ENCODE assay signal across 14 cellular contexts in the genomic region with DNA sequence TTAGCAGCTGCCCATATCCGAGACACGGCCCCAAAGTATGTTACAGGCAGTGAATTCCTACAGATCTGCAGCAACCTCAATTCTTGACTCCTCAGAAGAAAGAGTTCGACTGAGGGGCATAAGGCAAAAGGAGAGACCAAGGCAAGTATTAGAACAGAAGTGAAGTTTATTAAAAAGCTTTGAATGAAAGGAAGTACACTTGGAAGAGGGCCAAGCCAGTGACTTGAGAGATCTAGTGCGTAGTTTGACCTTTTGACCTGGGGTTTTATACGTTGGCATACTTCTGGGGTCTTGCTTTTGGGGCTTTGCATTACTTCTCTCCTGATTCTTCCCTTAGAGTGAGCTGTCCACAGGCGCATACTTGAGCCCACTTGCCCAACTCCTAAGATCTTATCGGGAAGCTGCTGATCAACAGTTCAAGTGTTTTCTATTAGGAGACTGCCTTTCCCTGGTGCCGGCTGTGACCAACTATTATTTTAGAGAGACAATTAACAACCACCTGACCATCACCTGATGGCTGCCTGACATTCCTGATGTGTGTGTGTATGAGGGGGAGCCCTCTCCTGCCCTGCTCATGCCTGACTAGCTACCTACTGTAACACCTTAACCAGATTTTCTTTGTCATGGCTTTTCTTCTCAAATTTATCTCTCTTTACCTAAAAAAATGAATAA. TPM values are rescaled to one million over a fixed set of nuclear protein-coding genes. Genes with fewer than 3 reads are reported as not detected.
DNase-seq lines count a peak whose midpoint lies in the region; ATAC-seq, FAIRE-seq and TF ChIP-seq lines count a peak whose summit lies in the region.
"Had no signal": no experiment of that assay in that cellular context is flagged by ENCODE, and none has a peak within 500 bp of the region (broad histone marks: within the 10 kb centered on the region; RNA-seq: fewer than 3 reads in every experiment).

No MANE protein-coding gene starts in this region.

- H3K36me3 Mint-ChIP-seq in CD8-positive, alpha-beta T cell, result no peaks in the 10 kb centered on the region
- no peaks in the 10 kb centered on the region for H3K36me3 Mint-ChIP-seq in naive thymus-derived CD8-positive, alpha-beta T cell
- H3K36me3 Mint-ChIP-seq in activated T-cell treated with anti-CD3 and anti-CD28 coated beads, Interleukin-2, amount 50 U/mL, for 4 hours (ENCODE audit: insufficient read depth), result no peaks in the 10 kb centered on the region
- H3K36me3 Mint-ChIP-seq: activated naive CD8-positive, alpha-beta T cell treated with anti-CD3 and anti-CD28 coated beads for 36 hours had no signal

- peaks cover 22% of the 10 kb centered on the region for H3K79me2 ChIP-seq in GM12878 (ENCODE audit: control insufficient read depth, insufficient read depth, low read length)

- no peak for FAIRE-seq in GM12878 (lab: Jason Lieb, UNC)
- FAIRE-seq: GM18507 had no signal

- no peak for DNase-seq in CD8-positive, alpha-beta T cell
- DNase-seq in HK-2 (ENCODE audit: unreplicated experiment) (peak; percentile 28), GM12878 (ENCODE audit: low read depth, low spot score) (no peak), putamen (ENCODE audit: low spot score) (no peak), DMS153 (lab: John Stamatoyannopoulos, UW) (no peak)
- peak in 1 of 10 donors; percentile 10 for DNase-seq in naive thymus-derived CD8-positive, alpha-beta T cell
- no peak for DNase-seq in activated T-cell treated with anti-CD3 and anti-CD28 coated beads, Interleukin-2, amount 50 U/mL, for 4 hours
- no peak for DNase-seq in activated CD4-positive, CD25-positive, alpha-beta regulatory T cell treated with anti-CD3 and anti-CD28 coated beads, Interleukin-2, amount 50 U/mL, for 72 hours
- DNase-seq: activated naive CD8-positive, alpha-beta T cell treated with anti-CD3 and anti-CD28 coated beads for 36 hours; hypothalamus; NCI-H146; stimulated activated CD4-positive, alpha-beta T cell treated with anti-CD3 and anti-CD28 coated beads, Interleukin-15, amount 100 ng/mL, for 24 hours had no signal

- POLR2A ChIA-PET in CD8-positive, alpha-beta T cell (lab: Charles Lee), result interaction anchor here (0.6 kb wide), 1 partner anchor 41 kb away, joined by 3 read pairs; no protein-coding TSS in a partner anchor
- POLR2A ChIA-PET in GM12878 (lab: Charles Lee), result interaction anchor here (0.6 kb wide), 2 partner anchors 18 to 26 kb away, joined by 3 to 5 read pairs; no protein-coding TSS in a partner anchor
- POLR2A ChIA-PET in naive thymus-derived CD8-positive, alpha-beta T cell (lab: Charles Lee), result no interaction called here

- TF ChIP-seq RAD21 in GM12878 (IDR thresholded peaks at IDR 0.05; ENCODE audit: insufficient read depth, low read depth, low read length), result no peak

- no peaks in the 10 kb centered on the region for H3K36me3 ChIP-seq in CD8-positive, alpha-beta T cell (ENCODE audit: insufficient read depth, low read length)
- no peaks in the 10 kb centered on the region for H3K36me3 ChIP-seq in GM12878 (ENCODE audit: control insufficient read depth in 2 of 2, insufficient read depth in 2 of 2, low read length in 1 of 2)

- no peak overlapping the region for H3K4me2 ChIP-seq in GM12878 (ENCODE audit: control insufficient read depth, insufficient read depth)

- no TSS peak for BruUV-seq in GM12878 (replicated peaks; lab: Mats Ljungman, UMichigan)

- H3K9me3 ChIP-seq in CD8-positive, alpha-beta T cell (ENCODE audit: low read length), result no peaks in the 10 kb centered on the region
- H3K9me3 ChIP-seq in GM12878 (replicated peaks; ENCODE audit: control insufficient read depth, insufficient read depth, low read length), result no peaks in the 10 kb centered on the region
- H3K9me3 ChIP-seq: mucosa of descending colon had no signal

- peak overlapping the region; percentile 13 for H3K4me3 Mint-ChIP-seq in CD8-positive, alpha-beta T cell
- peak overlapping the region in 6 of 10 donors; percentile 30 to 95 (median 72) for H3K4me3 Mint-ChIP-seq in naive thymus-derived CD8-positive, alpha-beta T cell
- H3K4me3 Mint-ChIP-seq in activated T-cell treated with anti-CD3 and anti-CD28 coated beads, Interleukin-2, amount 50 U/mL, for 4 hours, result no peak overlapping the region

- H3K27ac ChIP-seq in CD8-positive, alpha-beta T cell (ENCODE audit: low read depth, low read length), result no peak overlapping the region
- no peak overlapping the region for H3K27ac ChIP-seq in GM12878 (ENCODE audit: control insufficient read depth, insufficient read depth)

- WGBS in GM12878 (ENCODE audit: insufficient coverage, insufficient replicate concordance, low lambda C conversion rate, missing lambda C conversion rate), result 52% methylated on average over 8 of the region's 8 CpGs

- RAD21 ChIA-PET in GM12878 (lab: Charles Lee; ENCODE audit: unreplicated experiment), result interaction anchor here (1.0 kb wide), 1 partner anchor 52 kb away, joined by 3 read pairs; no protein-coding TSS in a partner anchor

- H4K20me1 ChIP-seq in GM12878 (ENCODE audit: control insufficient read depth, insufficient read depth), result no peaks in the 10 kb centered on the region

- H3K9ac ChIP-seq in GM12878 (ENCODE audit: control insufficient read depth, insufficient read depth, low read length), result no peak overlapping the region

- SMC1A ChIA-PET in GM12878 (lab: Charles Lee; ENCODE audit: uncharacterized antibody, unreplicated experiment), result interaction anchor here (1.7 to 2.1 kb wide), 2 partner anchors 13 to 17 kb away, joined by 4 to 8 read pairs; no protein-coding TSS in a partner anchor

- ATAC-seq in CD8-positive, alpha-beta T cell, result no peak
- ATAC-seq in GM12878, result no peak
- no peak for ATAC-seq in naive thymus-derived CD8-positive, alpha-beta T cell
- ATAC-seq in activated T-cell treated with anti-CD3 and anti-CD28 coated beads, Interleukin-2, amount 50 U/mL, for 4 hours, result no peak
- ATAC-seq: mucosa of descending colon had no signal

- H3K4me1 ChIP-seq in CD8-positive, alpha-beta T cell (ENCODE audit: insufficient read depth, low read length), result peaks cover 8% of the 10 kb centered on the region
- no peaks in the 10 kb centered on the region for H3K4me1 ChIP-seq in GM12878 (ENCODE audit: control insufficient read depth, insufficient read depth, low read length)

- TF ChIP-seq POLR2A in GM12878 (IDR thresholded peaks at IDR 0.05; ENCODE audit: low read depth, low read length), result no peak

- TF ChIP-seq CTCF in CD8-positive, alpha-beta T cell (IDR thresholded peaks at IDR 0.05), result no peak
- no peak for TF ChIP-seq CTCF in GM12878 (IDR thresholded peaks at IDR 0.05 in 2 of 3, conservative IDR thresholded peaks at IDR 0.05 in 1 of 3; ENCODE audit: control insufficient read depth in 2 of 3, extremely low read depth in 1 of 3, insufficient read depth in 1 of 3, low read depth in 3 of 3, low read length in 3 of 3)

- H2AFZ ChIP-seq in GM12878 (ENCODE audit: control insufficient read depth, low read depth, low read length), result no peak overlapping the region

- H3K4me3 ChIP-seq in CD8-positive, alpha-beta T cell (ENCODE audit: low read depth, low read length), result no peak overlapping the region
- no peak overlapping the region for H3K4me3 ChIP-seq in GM12878
- H3K4me3 ChIP-seq: mucosa of descending colon had no signal

- no peaks in the 10 kb centered on the region for H3K9me3 Mint-ChIP-seq in CD8-positive, alpha-beta T cell
- H3K9me3 Mint-ChIP-seq in naive thymus-derived CD8-positive, alpha-beta T cell, result no peaks in the 10 kb centered on the region
- no peaks in the 10 kb centered on the region for H3K9me3 Mint-ChIP-seq in activated T-cell treated with anti-CD3 and anti-CD28 coated beads, Interleukin-2, amount 50 U/mL, for 4 hours
- H3K9me3 Mint-ChIP-seq: activated naive CD8-positive, alpha-beta T cell treated with anti-CD3 and anti-CD28 coated beads for 36 hours had no signal

- no peak overlapping the region for H3K27ac Mint-ChIP-seq in CD8-positive, alpha-beta T cell
- peak overlapping the region in 1 of 10 donors; percentile 6 for H3K27ac Mint-ChIP-seq in naive thymus-derived CD8-positive, alpha-beta T cell
- H3K27ac Mint-ChIP-seq: activated naive CD8-positive, alpha-beta T cell treated with anti-CD3 and anti-CD28 coated beads for 36 hours had no signal

- TF ChIP-seq EP300 in GM12878 (IDR thresholded peaks at IDR 0.05; ENCODE audit: borderline replicate concordance in 1 of 2, control insufficient read depth in 1 of 2, low read depth in 2 of 2, low read length in 2 of 2), result no peak

- H3K27me3 Mint-ChIP-seq in CD8-positive, alpha-beta T cell (ENCODE audit: low read depth), result no peaks in the 10 kb centered on the region
- peaks cover 0 to 10% (median 0%) of the 10 kb centered on the region in 5 donors for H3K27me3 Mint-ChIP-seq in naive thymus-derived CD8-positive, alpha-beta T cell
- H3K27me3 Mint-ChIP-seq in activated T-cell treated with anti-CD3 and anti-CD28 coated beads, Interleukin-2, amount 50 U/mL, for 4 hours (ENCODE audit: low read depth), result no peaks in the 10 kb centered on the region

- H3K4me1 Mint-ChIP-seq in CD8-positive, alpha-beta T cell (ENCODE audit: low read depth), result peaks cover 16% of the 10 kb centered on the region
- H3K4me1 Mint-ChIP-seq in naive thymus-derived CD8-positive, alpha-beta T cell, result peaks cover 10 to 22% (median 17%) of the 10 kb centered on the region in 4 donors
- peaks cover 20% of the 10 kb centered on the region for H3K4me1 Mint-ChIP-seq in activated T-cell treated with anti-CD3 and anti-CD28 coated beads, Interleukin-2, amount 50 U/mL, for 4 hours (ENCODE audit: low read depth)

- in situ Hi-C loops in GM12878 (cut with MboI), result no loop called here

- intact Hi-C loops in CD8-positive, alpha-beta T cell (cut with DNase I, micrococcal nuclease), result no loop called here
- intact Hi-C loops in GM12878 (cut with micrococcal nuclease; ENCODE audit: unreplicated experiment), result no loop called here

- H3K27me3 ChIP-seq in CD8-positive, alpha-beta T cell (ENCODE audit: insufficient read depth, low read length), result no peaks in the 10 kb centered on the region
- H3K27me3 ChIP-seq in GM12878 (replicated peaks in 1 of 2; ENCODE audit: control insufficient read depth in 2 of 2, insufficient read depth in 2 of 2, low read length in 1 of 2), result no peaks in the 10 kb centered on the region

- CTCF ChIA-PET in CD8-positive, alpha-beta T cell (lab: Charles Lee), result interaction anchor here (1.1 kb wide), 1 partner anchor 32 kb away, joined by 4 read pairs; no protein-coding TSS in a partner anchor
- CTCF ChIA-PET in GM12878 (lab: Yijun Ruan, JAX), result interaction anchor here (0.6 to 6.9 kb wide), 7 partner anchors 14 to 326 kb away, joined by 3 to 99 read pairs (median 3); no protein-coding TSS in a partner anchor

RNA-seq across cellular contexts. Expression of a gene that starts 1.5 kb away (rescaled TPM):
- total RNA-seq in CD8-positive, alpha-beta T cell, result under 1 TPM; 0.27 to 0.36 TPM
- total RNA-seq in GM12878 (2013; cell fraction: nucleolus; rRNA removed), result 26.1 and 32.9 TPM in 2 replicates
- total RNA-seq in GM12878 (2014; rRNA removed), result 30.9 and 36.2 TPM in 2 replicates
- 33.0 and 35.3 TPM in 2 replicates for total RNA-seq in GM12878 (2014; rRNA removed; fragmentation: Illumina TruSeq; extraction: Trizol)
- 33.1 and 35.7 TPM in 2 replicates for total RNA-seq in GM12878 (2021)
- polyA plus RNA-seq in GM12878 (2011; ENCODE audit: low read depth), result 8.2 TPM
- polyA plus RNA-seq in GM12878 (2011; rRNA removed), result 55.6 and 79.8 TPM in 2 replicates
- 30.0 and 33.0 TPM in 2 replicates for polyA plus RNA-seq in GM12878 (2011; cell fraction: cytosol; rRNA removed)
- 33.6 and 33.7 TPM in 2 replicates for polyA plus RNA-seq in GM12878 (2011; cell fraction: nucleus; rRNA removed)
- polyA plus RNA-seq in GM12878 (2012), result 11.3 and 15.1 TPM in 2 replicates
- polyA plus RNA-seq in GM12878 (2014; fragmentation: Illumina TruSeq; extraction: Trizol), result 41.9 and 46.4 TPM in 2 replicates
- 10 to 100 TPM; 29.7 to 30.1 TPM for polyA plus RNA-seq in GM12878 (2014; fragmentation: Nextera tagmentation; extraction: Ambion mirVana)
- polyA plus RNA-seq in GM12878 (2014; rRNA removed), result 28.0 and 35.2 TPM in 2 replicates
- 10 to 100 TPM; 56.0 to 56.5 TPM for polyA plus RNA-seq in GM12878 (2016; fragmentation: Nextera tagmentation; extraction: Ambion mirVana)
- polyA minus RNA-seq in GM12878 (2011; rRNA and poly(A)+ RNA removed), result 43.7 and 44.2 TPM in 2 replicates
- 15.2 and 16.5 TPM in 2 replicates for polyA minus RNA-seq in GM12878 (2011; cell fraction: cytosol; rRNA and poly(A)+ RNA removed)
- polyA minus RNA-seq in GM12878 (2011; cell fraction: nucleus; rRNA and poly(A)+ RNA removed), result 33.6 and 54.5 TPM in 2 replicates
- total RNA-seq in naive thymus-derived CD8-positive, alpha-beta T cell, result not detected
- under 1 TPM in 2 of 3 donors, not detected in 1; 0.09 to 0.37 TPM for polyA plus RNA-seq in naive thymus-derived CD8-positive, alpha-beta T cell
- total RNA-seq in activated T-cell treated with anti-CD3 and anti-CD28 coated beads, Interleukin-2, amount 50 U/mL, for 4 hours, result 1 to 10 TPM; 2.4 to 4.3 (median 3.8) TPM

Comparison
In these comparisons a context has a peak if more than half of its experiments do, and no peak if none do; other contexts are left out.
1. RNA of a gene that starts 1.5 kb away (total RNA-seq): 26.1 to 36.2 TPM in GM12878; 2.4 to 4.3 TPM in activated T-cell treated with anti-CD3 and anti-CD28 coated beads, Interleukin-2, amount 50 U/mL, for 4 hours, 0.27 to 0.36 TPM in CD8-positive, alpha-beta T cell and not detected in naive thymus-derived CD8-positive, alpha-beta T cell; every median in the first group is over 4 times any median in the second.